In the genomic region with DNA sequence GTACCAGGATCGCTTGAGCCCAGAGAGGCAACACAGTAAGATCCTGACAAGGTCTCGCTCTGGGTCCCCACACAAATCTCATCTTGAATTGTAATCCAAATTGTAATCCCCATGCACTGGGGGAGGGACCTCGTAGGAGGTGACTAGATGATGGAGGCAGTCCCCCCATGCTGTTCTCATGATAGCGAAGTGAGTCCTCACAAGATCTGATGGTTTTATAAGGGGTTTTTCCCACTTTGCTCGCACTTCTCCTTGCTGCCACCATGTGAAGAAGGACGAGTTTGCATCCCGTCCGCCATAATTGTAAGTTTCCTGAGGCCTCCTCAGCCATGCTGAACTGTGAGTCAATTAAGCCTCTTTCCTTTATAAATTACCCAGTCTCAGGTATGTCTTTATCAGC, we compare ENCODE assay signal across 9 cellular contexts. TPM values are rescaled to one million over a fixed set of nuclear protein-coding genes. Genes with fewer than 3 reads are reported as not detected.
DNase-seq lines count a peak whose midpoint lies in the region; ATAC-seq and TF ChIP-seq lines count a peak whose summit lies in the region.
"Had no signal": no experiment of that assay in that cellular context is flagged by ENCODE, and none has a peak within 500 bp of the region (broad histone marks: within the 10 kb centered on the region; RNA-seq: fewer than 3 reads in every experiment).

No MANE protein-coding gene starts in this region.

- no peak for TF ChIP-seq POLR2A in transverse colon (IDR thresholded peaks at IDR 0.05)

- H3K27me3 Mint-ChIP-seq in CD4-positive, alpha-beta T cell, result no peaks in the 10 kb centered on the region
- H3K27me3 Mint-ChIP-seq in IgD-negative memory B cell, result no peaks in the 10 kb centered on the region
- no peaks in the 10 kb centered on the region for H3K27me3 Mint-ChIP-seq in Calu3 (ENCODE audit: unreplicated experiment)

- ATAC-seq in CD4-positive, alpha-beta T cell (ENCODE audit: poor library complexity), result peak; percentile 37
- peak; percentile 31 for ATAC-seq in GM19025 (IDR thresholded peaks at IDR 0.05; ENCODE audit: low read depth, unreplicated experiment)
- ATAC-seq: Right ventricle myocardium inferior had no signal

- CTCF ChIA-PET in CD4-positive, alpha-beta T cell (lab: Charles Lee), result no interaction called here
- CTCF ChIA-PET in Calu3 (lab: Charles Lee), result no interaction called here

- DNase-seq in CD4-positive, alpha-beta T cell, result no peak
- DNase-seq in central memory CD4-positive, alpha-beta T cell, result peak; percentile 17
- DNase-seq in Calu3 (no peak), transverse colon (no peak), cortex of kidney (lab: John Stamatoyannopoulos, UW) (no peak), NCI-H1048 (lab: John Stamatoyannopoulos, UW) (no peak)

- intact Hi-C loops in CD4-positive, alpha-beta T cell (cut with DNase I, micrococcal nuclease), result no loop called here
- intact Hi-C loops in Calu3 (cut with micrococcal nuclease; ENCODE audit: unreplicated experiment) (no loop called here), transverse colon (cut with DNase I; ENCODE audit: low total_unique reads) (no loop called here)

- no TSS peak for BruUV-seq in Calu3 (replicated peaks; lab: Mats Ljungman, UMichigan)

- WGBS in transverse colon (ENCODE audit: low coverage in 1 of 2), 2 donors, result 69 to 86% methylated on average over 5 to 8 of the region's 8 CpGs

- no peak for TF ChIP-seq CTCF in CD4-positive, alpha-beta T cell (IDR thresholded peaks at IDR 0.05)
- TF ChIP-seq CTCF in Calu3 (IDR thresholded peaks at IDR 0.05; ENCODE audit: unreplicated experiment) (no peak), transverse colon (IDR thresholded peaks at IDR 0.05) (no peak)

- H3K4me1 ChIP-seq in transverse colon, result peaks cover 0 to 7% (median 2%) of the 10 kb centered on the region in 4 donors

- POLR2A ChIA-PET in CD4-positive, alpha-beta T cell (lab: Charles Lee), result no interaction called here

- H3K27me3 ChIP-seq in CD4-positive, alpha-beta T cell (ENCODE audit: control insufficient read depth, insufficient read depth, low read length), result no peaks in the 10 kb centered on the region
- H3K27me3 ChIP-seq in transverse colon, result no peaks in the 10 kb centered on the region

- H3K4me3 ChIP-seq in transverse colon, result no peak overlapping the region

- in situ Hi-C loops in transverse colon (cut with MboI; ENCODE audit: low pct_ligation_motif_present in 1 of 4, low pct_unique_long_range_greater_than_20kb in 1 of 4, low sequenced_read_pairs in 3 of 4), result no loop called here

- no peak overlapping the region for H3K4me3 Mint-ChIP-seq in CD4-positive, alpha-beta T cell
- H3K4me3 Mint-ChIP-seq in IgD-negative memory B cell, result peak overlapping the region; percentile 1 to 80 (median 64)
- H3K4me3 Mint-ChIP-seq in Calu3 (ENCODE audit: low read depth, unreplicated experiment), result no peak overlapping the region

- no peak for TF ChIP-seq EP300 in transverse colon (IDR thresholded peaks at IDR 0.05; ENCODE audit: low read depth)

- no peaks in the 10 kb centered on the region for H3K9me3 Mint-ChIP-seq in CD4-positive, alpha-beta T cell
- H3K9me3 Mint-ChIP-seq in IgD-negative memory B cell (no peaks in the 10 kb centered on the region), Calu3 (ENCODE audit: low read depth, unreplicated experiment) (no peaks in the 10 kb centered on the region)

- H3K27ac ChIP-seq in CD4-positive, alpha-beta T cell (ENCODE audit: low read depth, low read length), result no peak overlapping the region
- H3K27ac ChIP-seq in transverse colon, result no peak overlapping the region

- H3K36me3 ChIP-seq in transverse colon, result no peaks in the 10 kb centered on the region

- H3K27ac Mint-ChIP-seq in CD4-positive, alpha-beta T cell, result no peak overlapping the region
- H3K27ac Mint-ChIP-seq in IgD-negative memory B cell (peak overlapping the region in 2 of 3 donors; percentile 60 to 64), Calu3 (ENCODE audit: unreplicated experiment) (no peak overlapping the region)

- no peaks in the 10 kb centered on the region for H3K36me3 Mint-ChIP-seq in CD4-positive, alpha-beta T cell (ENCODE audit: low read depth)
- H3K36me3 Mint-ChIP-seq in IgD-negative memory B cell (peaks cover under 1% of the 10 kb centered on the region), Calu3 (ENCODE audit: insufficient read depth, unreplicated experiment) (no peaks in the 10 kb centered on the region)

- peaks cover 49% of the 10 kb centered on the region for H3K4me1 Mint-ChIP-seq in CD4-positive, alpha-beta T cell (ENCODE audit: low read depth)
- H3K4me1 Mint-ChIP-seq in IgD-negative memory B cell (peaks cover 33 to 39% (median 38%) of the 10 kb centered on the region in 3 donors), Calu3 (ENCODE audit: low read depth, unreplicated experiment) (peaks cover 42% of the 10 kb centered on the region)

- no peaks in the 10 kb centered on the region for H3K9me3 ChIP-seq in CD4-positive, alpha-beta T cell (ENCODE audit: control insufficient read depth, low read length)
- no peaks in the 10 kb centered on the region for H3K9me3 ChIP-seq in transverse colon

RNA-seq across cellular contexts. Expression of gene SERTAD2, which starts 46.0 kb away (rescaled TPM):
- 10 to 100 TPM; 50.5 to 54.1 TPM for total RNA-seq in CD4-positive, alpha-beta T cell
- 14.6 TPM for polyA plus RNA-seq in IgD-negative memory B cell
- total RNA-seq in Calu3 (2022) (19.2 and 19.4 TPM in 2 replicates), transverse colon (10 to 100 TPM in 3 of 4 donors, 1 to 10 TPM in 1; 5.4 to 22.1 (median 13.2) TPM)

Comparison
In these comparisons a context has a peak if more than half of its experiments do, and no peak if none do; other contexts are left out.
1. H3K27ac Mint-ChIP-seq: peak in IgD-negative memory B cell (2 of 3); none in CD4-positive, alpha-beta T cell (single experiment) and Calu3 (single experiment).
2. H3K4me3 Mint-ChIP-seq: peak in IgD-negative memory B cell (4 of 4); none in CD4-positive, alpha-beta T cell (single experiment) and Calu3 (single experiment).